ENCODE assay signal across 8 cellular contexts in the genomic region with DNA sequence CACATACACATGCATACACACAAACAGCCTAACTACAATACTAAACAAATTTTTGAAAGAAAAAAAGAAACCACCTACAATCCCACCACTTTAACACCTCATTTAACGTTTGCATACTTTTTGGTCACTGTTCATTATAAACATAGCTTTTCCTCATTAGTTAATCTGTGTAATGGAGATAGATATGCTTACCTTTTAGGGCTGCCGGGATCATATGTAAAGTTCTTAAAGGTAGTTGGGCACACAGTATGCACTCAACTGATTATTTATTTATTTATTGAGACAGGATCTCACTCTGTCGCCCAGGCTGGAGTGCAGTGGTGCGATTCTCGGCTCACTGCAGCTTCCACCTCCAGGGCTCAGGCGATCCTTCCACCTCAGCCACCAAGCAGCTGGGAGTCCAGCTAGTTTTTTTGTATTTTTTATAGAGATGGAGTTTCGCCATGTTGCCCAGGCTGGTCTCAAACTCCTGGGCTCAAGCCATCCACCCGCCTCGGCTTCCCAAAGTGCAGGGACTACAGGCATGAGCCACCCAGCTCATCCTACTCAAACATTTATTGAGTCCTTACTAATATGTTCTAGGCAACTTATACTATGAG. TPM values are rescaled to one million over a fixed set of nuclear protein-coding genes. Genes with fewer than 3 reads are reported as not detected.
DNase-seq lines count a peak whose midpoint lies in the region; ATAC-seq and TF ChIP-seq lines count a peak whose summit lies in the region.

No MANE protein-coding gene starts in this region.

- H3K27ac Mint-ChIP-seq in activated naive CD4-positive, alpha-beta T cell treated with anti-CD3 and anti-CD28 coated beads, Interleukin-2, amount 50 U/mL, for 24 hours: peak overlapping the region; percentile 88
- peak overlapping the region; percentile 96 for H3K27ac Mint-ChIP-seq in type B pancreatic cell

- no peaks in the 10 kb centered on the region for H3K27me3 ChIP-seq in brain microvascular endothelial cell (replicated peaks)
- no peaks in the 10 kb centered on the region for H3K27me3 ChIP-seq in lung (ENCODE audit: control insufficient read depth, insufficient read depth)

- H3K9me3 Mint-ChIP-seq in activated naive CD4-positive, alpha-beta T cell treated with anti-CD3 and anti-CD28 coated beads, Interleukin-2, amount 50 U/mL, for 24 hours: no peaks in the 10 kb centered on the region
- peaks cover 5% of the 10 kb centered on the region for H3K9me3 Mint-ChIP-seq in type B pancreatic cell

- H3K27me3 Mint-ChIP-seq in activated naive CD4-positive, alpha-beta T cell treated with anti-CD3 and anti-CD28 coated beads, Interleukin-2, amount 50 U/mL, for 24 hours: no peaks in the 10 kb centered on the region
- H3K27me3 Mint-ChIP-seq in type B pancreatic cell: peaks cover 8% of the 10 kb centered on the region

- peak overlapping the region; percentile 91 for H3K4me3 Mint-ChIP-seq in activated naive CD4-positive, alpha-beta T cell treated with anti-CD3 and anti-CD28 coated beads, Interleukin-2, amount 50 U/mL, for 24 hours
- peak overlapping the region; percentile 95 for H3K4me3 Mint-ChIP-seq in type B pancreatic cell

- peaks cover 51% of the 10 kb centered on the region for H3K4me1 Mint-ChIP-seq in activated naive CD4-positive, alpha-beta T cell treated with anti-CD3 and anti-CD28 coated beads, Interleukin-2, amount 50 U/mL, for 24 hours
- H3K4me1 Mint-ChIP-seq in type B pancreatic cell (ENCODE audit: unreplicated experiment): peaks cover 22% of the 10 kb centered on the region

- H3K36me3 Mint-ChIP-seq in activated naive CD4-positive, alpha-beta T cell treated with anti-CD3 and anti-CD28 coated beads, Interleukin-2, amount 50 U/mL, for 24 hours: peaks cover 15% of the 10 kb centered on the region
- peaks cover 12% of the 10 kb centered on the region for H3K36me3 Mint-ChIP-seq in type B pancreatic cell

- DNase-seq in activated naive CD4-positive, alpha-beta T cell treated with anti-CD3 and anti-CD28 coated beads, Interleukin-2, amount 50 U/mL, for 16 hours: no peak
- DNase-seq in brain microvascular endothelial cell: no peak
- no peak for DNase-seq in lung (ENCODE audit: low spot score)
- no peak for DNase-seq in type B pancreatic cell (ENCODE audit: extremely low spot score, unreplicated experiment)
- DNase-seq in RKO (ENCODE audit: low spot score): no peak
- DNase-seq in DMS79 treated with DMSO at 0.1 percent for 48 hours (lab: John Stamatoyannopoulos, UW): no peak
- no peak for DNase-seq in GF-D8 (lab: John Stamatoyannopoulos, UW)

- H3K4me1 ChIP-seq in lung (ENCODE audit: control insufficient read depth in 2 of 2, insufficient read depth in 2 of 2, low read length in 2 of 2): peaks cover 9 to 19% of the 10 kb centered on the region in 2 donors

- H3K27ac ChIP-seq in brain microvascular endothelial cell (peak overlapping the region; percentile 92), lung (ENCODE audit: low read depth in 1 of 2, low read length in 1 of 2) (peak overlapping the region; percentile 78 to 95)

- no peaks in the 10 kb centered on the region for H3K9me3 ChIP-seq in lung (ENCODE audit: control insufficient read depth in 2 of 2, insufficient read depth in 1 of 2, low read length in 1 of 2)

- TF ChIP-seq CTCF in brain microvascular endothelial cell (IDR thresholded peaks at IDR 0.05; ENCODE audit: low read depth, low read length, missing control alignments) (no peak), lung (IDR thresholded peaks at IDR 0.05; ENCODE audit: control extremely low read depth, extremely low read depth) (no peak), type B pancreatic cell (conservative IDR thresholded peaks at IDR 0.05) (no peak)

- ATAC-seq in lung (ENCODE audit: insufficient read depth, low FRiP score): no peak

- H3K36me3 ChIP-seq in brain microvascular endothelial cell (replicated peaks): no peaks in the 10 kb centered on the region
- peaks cover 0 to 2% of the 10 kb centered on the region in 2 donors for H3K36me3 ChIP-seq in lung (ENCODE audit: control insufficient read depth in 2 of 2, insufficient read depth in 2 of 2, low read length in 2 of 2)

- peak overlapping the region; percentile 94 for H3K4me3 ChIP-seq in brain microvascular endothelial cell (ENCODE audit: low read depth, low read length)
- peak overlapping the region; percentile 38 for H3K4me3 ChIP-seq in lung

- WGBS in lung, 2 donors: 76 to 82% methylated on average over 9 of the region's 9 CpGs

- in situ Hi-C loops in brain microvascular endothelial cell (cut with HindIII; ENCODE audit: low pct_ligation_motif_present, low sequenced_read_pairs): no loop called here

RNA-seq across cellular contexts. Expression of gene BCL10, which starts 0.7 kb away (rescaled TPM):
- total RNA-seq in lung (10 to 100 TPM; 26.2 to 32.3 TPM), type B pancreatic cell (ENCODE audit: low replicate concordance) (25.0 and 34.7 TPM in 2 replicates)
- 10 to 100 TPM in 1 of 2 donors, 1 to 10 TPM in 1; 9.9 to 11.3 TPM for polyA plus RNA-seq in lung

RNA-seq across cellular contexts. Expression of gene C1orf52, which starts 17.7 kb away (rescaled TPM):
- total RNA-seq in lung (10 to 100 TPM; 20.9 to 38.2 TPM), type B pancreatic cell (ENCODE audit: low replicate concordance) (24.9 and 31.2 TPM in 2 replicates)
- polyA plus RNA-seq in lung: 10 to 100 TPM; 18.8 to 35.7 TPM
